In the genomic region with DNA sequence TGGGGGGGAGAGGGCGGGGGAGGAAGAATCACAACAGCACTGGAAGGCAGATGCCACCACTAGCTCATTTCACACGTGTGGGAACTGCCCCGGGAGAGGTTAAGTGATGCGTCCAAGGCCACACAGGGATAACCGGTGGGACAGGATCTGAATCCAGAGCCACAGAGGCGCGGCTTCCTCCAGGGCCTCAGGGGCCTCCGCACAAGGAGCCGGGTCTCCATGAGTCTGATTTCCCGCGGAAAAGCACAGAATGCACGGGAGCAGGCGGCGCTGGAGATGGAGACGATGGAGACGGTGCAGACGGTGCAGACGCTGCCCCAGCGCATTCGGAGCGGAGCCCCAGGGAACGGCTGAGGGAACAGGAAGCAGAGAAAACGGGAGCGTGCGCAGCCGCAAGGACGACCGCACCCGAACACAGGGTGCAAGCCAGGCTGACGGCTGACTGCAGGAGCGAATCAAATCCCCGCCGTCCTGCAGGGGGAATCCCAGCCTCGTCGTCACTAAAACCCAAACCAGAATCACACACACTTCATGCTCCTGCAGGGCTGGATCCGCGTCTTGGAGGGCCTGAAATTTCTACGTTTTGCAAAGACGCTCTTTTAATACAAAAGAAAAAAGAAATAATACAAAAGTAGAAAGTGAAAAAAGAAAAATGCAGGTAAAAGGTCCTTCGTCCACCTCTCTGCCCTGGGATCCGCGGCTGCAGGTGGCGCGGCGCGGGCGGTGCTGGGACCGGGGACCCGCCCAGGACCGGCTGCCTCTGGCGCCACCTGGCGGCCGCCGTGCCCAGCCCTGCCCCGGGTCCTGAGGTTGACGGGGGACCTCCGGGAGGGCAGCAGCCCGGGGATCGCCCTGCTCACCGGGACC, we compare ENCODE assay signal across 1 cellular context.
TF ChIP-seq lines count a peak whose summit lies in the region.

No MANE protein-coding gene starts in this region.

TF ChIP-seq in SK-N-SH, 30 proteins besides CTCF, POLR2A, EP300 and RAD21:
- TF ChIP-seq RFX5 (IDR thresholded peaks at IDR 0.05; ENCODE audit: low read length): no peak
- peak; percentile 21; the same call in 1 of the 2 replicates for TF ChIP-seq SMC3 (IDR thresholded peaks at IDR 0.05; ENCODE audit: low read depth, low read length)
